1 cellular context compared by ENCODE assay signal in genomic region chr17:5897320-5897911, GRCh38.
TF ChIP-seq lines count a peak whose summit lies in the region.

No MANE protein-coding gene starts in this region.

TF ChIP-seq in PFSK-1, 5 proteins besides CTCF, POLR2A, EP300 and RAD21 (continued from another document):
- peak; percentile 78; the same call in 1 of the 2 replicates for TF ChIP-seq POLR2AphosphoS5 (IDR thresholded peaks at IDR 0.05; ENCODE audit: low read depth, low read length)
